13 cellular contexts compared by ENCODE assay signal in genomic region chr6:36358235-36358915, GRCh38. TPM values are rescaled to one million over a fixed set of nuclear protein-coding genes. Genes with fewer than 3 reads are reported as not detected.
DNase-seq lines count a peak whose midpoint lies in the region; ATAC-seq and TF ChIP-seq lines count a peak whose summit lies in the region.
"Had no signal": no experiment of that assay in that cellular context is flagged by ENCODE, and none has a peak within 500 bp of the region (broad histone marks: within the 10 kb centered on the region; RNA-seq: fewer than 3 reads in every experiment).

No MANE protein-coding gene starts in this region.

- H3K4me3 Mint-ChIP-seq in brain (peak overlapping the region in 1 of 5 experiments; percentile 0), memory B cell (peak overlapping the region; percentile 50)
- H3K4me3 Mint-ChIP-seq in activated naive CD4-positive, alpha-beta T cell treated with anti-CD3 and anti-CD28 coated beads for 36 hours, result no peak overlapping the region
- H3K4me3 Mint-ChIP-seq: activated T-cell treated with anti-CD3 and anti-CD28 coated beads, Interleukin-2, amount 50 U/mL, for 4 hours had no signal

- H3K9me3 Mint-ChIP-seq in brain, result peaks cover 0 to 10% (median 3%) of the 10 kb centered on the region in 5 experiments
- peaks cover 2% of the 10 kb centered on the region for H3K9me3 Mint-ChIP-seq in memory B cell
- H3K9me3 Mint-ChIP-seq in activated naive CD4-positive, alpha-beta T cell treated with anti-CD3 and anti-CD28 coated beads for 36 hours, result no peaks in the 10 kb centered on the region
- H3K9me3 Mint-ChIP-seq: activated T-cell treated with anti-CD3 and anti-CD28 coated beads, Interleukin-2, amount 50 U/mL, for 4 hours had no signal

- peaks cover 8% of the 10 kb centered on the region for H3K4me1 ChIP-seq in cardiac muscle cell (ENCODE audit: low read depth)
- peaks cover 0 to 20% of the 10 kb centered on the region in 2 donors for H3K4me1 ChIP-seq in right atrium auricular region
- peaks cover 7% of the 10 kb centered on the region for H3K4me1 ChIP-seq in upper lobe of right lung

- intact Hi-C loops in upper lobe of right lung (cut with DNase I), result no loop called here
- intact Hi-C loops in activated naive CD4-positive, alpha-beta T cell treated with anti-CD3 and anti-CD28 coated beads for 36 hours (cut with micrococcal nuclease), result loop anchor here (5.0 kb wide), 1 partner anchor 161 kb away; the partner anchor contains the start of gene BRPF3

- H3K27me3 ChIP-seq in cardiac muscle cell, result no peaks in the 10 kb centered on the region
- H3K27me3 ChIP-seq in right atrium auricular region, result no peaks in the 10 kb centered on the region
- H3K27me3 ChIP-seq in upper lobe of right lung, result no peaks in the 10 kb centered on the region

- CTCF ChIA-PET in activated naive CD4-positive, alpha-beta T cell treated with anti-CD3 and anti-CD28 coated beads for 36 hours (lab: Charles Lee), result interaction anchor here (0.6 to 1.9 kb wide), 12 partner anchors 9 to 330 kb away, joined by 3 to 17 read pairs (median 4); partner anchors contain the start of genes BNIP5 and MAPK14

- H3K36me3 Mint-ChIP-seq in brain (no peaks in the 10 kb centered on the region), memory B cell (no peaks in the 10 kb centered on the region)
- H3K36me3 Mint-ChIP-seq in activated naive CD4-positive, alpha-beta T cell treated with anti-CD3 and anti-CD28 coated beads for 36 hours (ENCODE audit: low read depth), result no peaks in the 10 kb centered on the region

- H3K27ac ChIP-seq in cardiac muscle cell, result peak overlapping the region; percentile 65
- peak overlapping the region in 1 of 2 donors; percentile 53 for H3K27ac ChIP-seq in right atrium auricular region
- H3K27ac ChIP-seq in upper lobe of right lung, result no peak overlapping the region
- H3K27ac ChIP-seq: SK-N-MC had no signal

- no peak overlapping the region for H3K4me3 ChIP-seq in cardiac muscle cell
- H3K4me3 ChIP-seq in right atrium auricular region, result no peak overlapping the region
- H3K4me3 ChIP-seq in upper lobe of right lung, result no peak overlapping the region
- H3K4me3 ChIP-seq: SK-N-MC had no signal

- TF ChIP-seq CTCF in cardiac muscle cell (IDR thresholded peaks at IDR 0.05; ENCODE audit: low read depth, low read length), result no peak
- no peak for TF ChIP-seq CTCF in right atrium auricular region (IDR thresholded peaks at IDR 0.05)
- no peak for TF ChIP-seq CTCF in brain (conservative IDR thresholded peaks at IDR 0.05)
- TF ChIP-seq CTCF in upper lobe of right lung (IDR thresholded peaks at IDR 0.05), result no peak

- H3K4me1 Mint-ChIP-seq in brain, result peaks cover 41% of the 10 kb centered on the region
- H3K4me1 Mint-ChIP-seq in memory B cell, result peaks cover 18% of the 10 kb centered on the region
- H3K4me1 Mint-ChIP-seq in activated naive CD4-positive, alpha-beta T cell treated with anti-CD3 and anti-CD28 coated beads for 36 hours (ENCODE audit: low read depth), result peaks cover 10% of the 10 kb centered on the region

- H3K36me3 ChIP-seq in cardiac muscle cell, result no peaks in the 10 kb centered on the region
- no peaks in the 10 kb centered on the region for H3K36me3 ChIP-seq in right atrium auricular region
- H3K36me3 ChIP-seq in upper lobe of right lung, result no peaks in the 10 kb centered on the region

- H3K9me3 ChIP-seq in cardiac muscle cell (ENCODE audit: low read depth), result no peaks in the 10 kb centered on the region
- H3K9me3 ChIP-seq in right atrium auricular region, result no peaks in the 10 kb centered on the region
- no peaks in the 10 kb centered on the region for H3K9me3 ChIP-seq in upper lobe of right lung

- H3K27ac Mint-ChIP-seq in brain, result peak overlapping the region in 4 of 5 experiments; percentile 70 to 91 (median 82)
- peak overlapping the region; percentile 47 for H3K27ac Mint-ChIP-seq in memory B cell
- no peak overlapping the region for H3K27ac Mint-ChIP-seq in activated naive CD4-positive, alpha-beta T cell treated with anti-CD3 and anti-CD28 coated beads for 36 hours

- ATAC-seq in memory B cell (ENCODE audit: low read depth) (peak; percentile 58), upper lobe of right lung (peak; percentile 19), GM18867 (IDR thresholded peaks at IDR 0.05; ENCODE audit: unreplicated experiment) (no peak)

- H3K27me3 Mint-ChIP-seq in brain, result peaks cover 3% of the 10 kb centered on the region
- H3K27me3 Mint-ChIP-seq in memory B cell, result peaks cover 4% of the 10 kb centered on the region
- peaks cover 2% of the 10 kb centered on the region for H3K27me3 Mint-ChIP-seq in activated naive CD4-positive, alpha-beta T cell treated with anti-CD3 and anti-CD28 coated beads for 36 hours (ENCODE audit: low read depth)

- peak in 1 of 2 donors; percentile 94 for DNase-seq in cardiac muscle cell (ENCODE audit: low read depth in 1 of 2, low spot score in 1 of 2)
- no peak for DNase-seq in right atrium auricular region (ENCODE audit: low spot score)
- no peak for DNase-seq in memory B cell (ENCODE audit: low spot score in 2 of 2)
- no peak for DNase-seq in upper lobe of right lung
- DNase-seq in activated naive CD4-positive, alpha-beta T cell treated with anti-CD3 and anti-CD28 coated beads for 36 hours, result no peak
- DNase-seq in effector CD8-positive, alpha-beta T cell (lab: John Stamatoyannopoulos, UW), result no peak
- DNase-seq: activated T-cell treated with anti-CD3 and anti-CD28 coated beads, Interleukin-2, amount 50 U/mL, for 4 hours had no signal

RNA-seq across cellular contexts. Expression of gene BNIP5, which starts 21.7 kb away (rescaled TPM):
- total RNA-seq in cardiac muscle cell (0.12 TPM in 1 of 2 replicates, not detected in the other), right atrium auricular region (not detected), upper lobe of right lung (not detected)
- polyA plus RNA-seq in cardiac muscle cell (not detected in 2 replicates), brain (ENCODE audit: insufficient read depth, low read depth, low replicate concordance) (not detected)
- not detected for total RNA-seq in activated naive CD4-positive, alpha-beta T cell treated with anti-CD3 and anti-CD28 coated beads for 36 hours
- total RNA-seq: activated T-cell treated with anti-CD3 and anti-CD28 coated beads, Interleukin-2, amount 50 U/mL, for 4 hours; MCF 10A had no signal
- polyA plus RNA-seq: esophagus, neural cell had no signal

RNA-seq across cellular contexts. Expression of gene ETV7, which starts 29.1 kb away (rescaled TPM):
- total RNA-seq in cardiac muscle cell (0.14 TPM in 1 of 2 replicates, not detected in the other), right atrium auricular region (under 1 TPM; 0.33 to 0.43 TPM), upper lobe of right lung (6.3 TPM)
- polyA plus RNA-seq in cardiac muscle cell (0.28 TPM in 1 of 2 replicates, not detected in the other), brain (ENCODE audit: insufficient read depth, low read depth, low replicate concordance) (1.2 TPM)
- under 1 TPM; 0.67 to 0.99 TPM for total RNA-seq in activated naive CD4-positive, alpha-beta T cell treated with anti-CD3 and anti-CD28 coated beads for 36 hours
- polyA plus RNA-seq: neural cell had no signal
